ENCODE assay signal across 22 cellular contexts in genomic region chr12:3378655-3379054, GRCh38.
"Had no signal": no experiment of that assay in that cellular context is flagged by ENCODE, and none has a peak within 500 bp of the region (broad histone marks: within the 10 kb centered on the region; RNA-seq: fewer than 3 reads in every experiment).

No MANE protein-coding gene starts in this region.

- H3K4me3 ChIP-seq: K562, PC-9 had no signal

- H3K4me1 Mint-ChIP-seq: activated CD4-positive, alpha-beta T cell treated with anti-CD3 and anti-CD28 coated beads, Interleukin-2, amount 10 ng/mL, durations not matched to agents 7 days and 5 days; T-cell had no signal

- H3K27ac ChIP-seq: PC-9 had no signal

- H3K27ac Mint-ChIP-seq: activated CD4-positive, alpha-beta memory T cell treated with anti-CD3 and anti-CD28 coated beads for 36 hours; activated CD4-positive, alpha-beta T cell treated with anti-CD3 and anti-CD28 coated beads, Interleukin-2, amount 10 ng/mL, durations not matched to agents 7 days and 5 days; T-cell had no signal

- H3K36me3 Mint-ChIP-seq: activated CD4-positive, alpha-beta memory T cell treated with anti-CD3 and anti-CD28 coated beads for 36 hours; brain; T-cell had no signal

- H3K9me3 Mint-ChIP-seq: activated T-cell treated with anti-CD3 and anti-CD28 coated beads, Interleukin-2, amount 50 U/mL, for 4 hours; T-cell had no signal

- H3K4me3 Mint-ChIP-seq: activated CD4-positive, alpha-beta memory T cell treated with anti-CD3 and anti-CD28 coated beads for 36 hours; activated CD4-positive, alpha-beta T cell treated with anti-CD3 and anti-CD28 coated beads, Interleukin-2, amount 10 ng/mL, durations not matched to agents 7 days and 5 days; activated T-cell treated with anti-CD3 and anti-CD28 coated beads, Interleukin-2, amount 50 U/mL, for 4 hours; brain; T-cell had no signal

- DNase-seq: activated CD4-positive, alpha-beta memory T cell treated with anti-CD3 and anti-CD28 coated beads for 36 hours; activated CD4-positive, alpha-beta T cell treated with anti-CD3 and anti-CD28 coated beads, Interleukin-2, amount 10 ng/mL, durations not matched to agents 7 days and 5 days; activated CD4-positive, CD25-positive, alpha-beta regulatory T cell; activated CD8-positive, alpha-beta memory T cell treated with anti-CD3 and anti-CD28 coated beads for 24 hours; activated gamma-delta T cell treated with Interleukin-2 at 50 U/mL for 16 hours; activated naive CD4-positive, alpha-beta T cell treated with anti-CD3 and anti-CD28 coated beads, Interleukin-2, amount 50 U/mL, for 16 hours; activated T-cell treated with anti-CD3 and anti-CD28 coated beads, Interleukin-2, amount 50 U/mL, for 4 hours; cerebellar nuclear complex; Karpas-422; NCI-H1105 treated with DMSO at 0.1 percent for 48 hours; NCI-H1436 treated with DMSO at 0.1 percent for 48 hours; NCI-H187; NCI-H2081; NCI-H510A treated with DMSO at 0.1 percent for 48 hours; NCI-H69; PC-9; SIG-M5; T-cell; T-helper 2 cell; T1000 had no signal

- ATAC-seq: activated T-cell treated with anti-CD3 and anti-CD28 coated beads, Interleukin-2, amount 50 U/mL, for 4 hours; K562; T-cell had no signal
